Comparison of ENCODE assay signal across 17 cellular contexts in the genomic region with DNA sequence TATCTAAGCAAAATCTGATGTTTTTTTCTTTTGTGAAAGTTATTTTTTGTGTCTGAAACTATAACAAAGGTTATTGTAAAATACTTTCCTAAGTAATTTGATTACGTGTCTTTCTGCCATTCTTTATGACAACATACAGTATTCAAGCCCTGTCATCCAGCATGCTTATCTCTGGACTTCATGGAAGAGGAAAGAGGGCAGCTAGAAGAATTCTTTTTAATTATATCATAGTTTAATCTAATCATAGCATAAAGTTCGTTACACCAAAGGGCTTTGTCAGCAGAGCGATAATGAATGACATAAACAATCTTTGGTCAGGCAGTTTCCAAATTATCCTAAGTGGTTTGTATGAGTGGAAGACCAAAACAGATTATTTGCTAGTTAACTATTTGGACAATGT. TPM values are rescaled to one million over a fixed set of nuclear protein-coding genes. Genes with fewer than 3 reads are reported as not detected.
DNase-seq lines count a peak whose midpoint lies in the region; ATAC-seq and TF ChIP-seq lines count a peak whose summit lies in the region.
"Had no signal": no experiment of that assay in that cellular context is flagged by ENCODE, and none has a peak within 500 bp of the region (broad histone marks: within the 10 kb centered on the region; RNA-seq: fewer than 3 reads in every experiment).

No MANE protein-coding gene starts in this region.

- POLR2A ChIA-PET in activated CD4-positive, alpha-beta memory T cell treated with anti-CD3 and anti-CD28 coated beads, Interleukin-2, amount 10 ng/mL, durations not matched to agents 7 days and 5 days (lab: Charles Lee), result interaction anchor here (2.8 kb wide), 1 partner anchor 13 kb away, joined by 24 read pairs; the partner anchor contains the start of gene MED23

- no peaks in the 10 kb centered on the region for H3K9me3 Mint-ChIP-seq in activated T-helper 1 cell treated with anti-CD3 and anti-CD28 coated beads, Interleukin-12 subunit alpha, Interleukin-12 subunit beta, Interleukin-2, Interleukin-4 antibody, amounts not matched to agents 30 ng/mL and 10 ng/mL and 1 ng/mL, durations not matched to agents 14 hours and 24 hours and 36 hours
- no peaks in the 10 kb centered on the region for H3K9me3 Mint-ChIP-seq in natural killer cell treated with Interleukin-12 subunit alpha and Interleukin-12 subunit beta and Interleukin-15 and Interleukin-18, amount 100 ng/mL, for 72 hours
- H3K9me3 Mint-ChIP-seq in activated CD4-positive, alpha-beta memory T cell treated with anti-CD3 and anti-CD28 coated beads, Interleukin-2, amount 10 ng/mL, durations not matched to agents 7 days and 5 days, result no peaks in the 10 kb centered on the region
- H3K9me3 Mint-ChIP-seq in stimulated activated effector memory CD8-positive, alpha-beta T cell treated with anti-CD3 and anti-CD28 coated beads, Interleukin-12 subunit alpha, Interleukin-12 subunit beta, amount 100 ng/mL, for 72 hours, result no peaks in the 10 kb centered on the region
- H3K9me3 Mint-ChIP-seq: CD4-positive, CD25-positive, alpha-beta regulatory T cell; H9; HFFc6 had no signal

- intact Hi-C loops in activated T-helper 1 cell treated with anti-CD3 and anti-CD28 coated beads, Interleukin-12 subunit alpha, Interleukin-12 subunit beta, Interleukin-2, Interleukin-4 antibody, amounts not matched to agents 30 ng/mL and 10 ng/mL and 1 ng/mL, durations not matched to agents 14 hours and 24 hours and 36 hours (cut with micrococcal nuclease), result loop anchor here (1.0 kb wide), 2 partner anchors 12 to 48 kb away; partner anchors contain the start of gene MED23

- peak overlapping the region; percentile 86 for H3K27ac Mint-ChIP-seq in activated T-helper 1 cell treated with anti-CD3 and anti-CD28 coated beads, Interleukin-12 subunit alpha, Interleukin-12 subunit beta, Interleukin-2, Interleukin-4 antibody, amounts not matched to agents 30 ng/mL and 10 ng/mL and 1 ng/mL, durations not matched to agents 14 hours and 24 hours and 36 hours
- no peak overlapping the region for H3K27ac Mint-ChIP-seq in natural killer cell treated with Interleukin-12 subunit alpha and Interleukin-12 subunit beta and Interleukin-15 and Interleukin-18, amount 100 ng/mL, for 72 hours
- no peak overlapping the region for H3K27ac Mint-ChIP-seq in activated CD4-positive, alpha-beta memory T cell treated with anti-CD3 and anti-CD28 coated beads, Interleukin-2, amount 10 ng/mL, durations not matched to agents 7 days and 5 days
- H3K27ac Mint-ChIP-seq in stimulated activated effector memory CD8-positive, alpha-beta T cell treated with anti-CD3 and anti-CD28 coated beads, Interleukin-12 subunit alpha, Interleukin-12 subunit beta, amount 100 ng/mL, for 72 hours, result no peak overlapping the region
- H3K27ac Mint-ChIP-seq: CD4-positive, CD25-positive, alpha-beta regulatory T cell; H9; HFFc6 had no signal

- no peak for DNase-seq in GM20000 (ENCODE audit: low spot score)
- peak; percentile 82 for DNase-seq in OCI-M1 (lab: John Stamatoyannopoulos, UW)
- DNase-seq in activated T-helper 1 cell treated with anti-CD3 and anti-CD28 coated beads, Interleukin-12 subunit alpha, Interleukin-12 subunit beta, Interleukin-2, Interleukin-4 antibody, amounts not matched to agents 30 ng/mL and 10 ng/mL and 1 ng/mL, durations not matched to agents 14 hours and 24 hours and 36 hours (ENCODE audit: low spot score), result no peak
- DNase-seq in natural killer cell treated with Interleukin-12 subunit alpha and Interleukin-12 subunit beta and Interleukin-15 and Interleukin-18, amount 100 ng/mL, for 72 hours (ENCODE audit: low spot score), result no peak
- no peak for DNase-seq in activated CD4-positive, alpha-beta memory T cell treated with anti-CD3 and anti-CD28 coated beads, Interleukin-2, amount 10 ng/mL, durations not matched to agents 7 days and 5 days
- DNase-seq in stimulated activated effector memory CD8-positive, alpha-beta T cell treated with anti-CD3 and anti-CD28 coated beads, Interleukin-12 subunit alpha, Interleukin-12 subunit beta, amount 100 ng/mL, for 72 hours (ENCODE audit: low spot score in 2 of 2), result no peak
- DNase-seq: COR-L47; DMS79; GM23248; H9; HFFc6; NCI-H1048; NCI-H1417 treated with DMSO at 0.1 percent for 48 hours; NK-92 treated with Interleukin-12 subunit alpha and Interleukin-12 subunit beta, amount 100 ng/mL, for 24 hours; Right ventricle myocardium superior had no signal

- H3K36me3 Mint-ChIP-seq in activated T-helper 1 cell treated with anti-CD3 and anti-CD28 coated beads, Interleukin-12 subunit alpha, Interleukin-12 subunit beta, Interleukin-2, Interleukin-4 antibody, amounts not matched to agents 30 ng/mL and 10 ng/mL and 1 ng/mL, durations not matched to agents 14 hours and 24 hours and 36 hours (ENCODE audit: low read depth), result peaks cover 5% of the 10 kb centered on the region
- peaks cover 6% of the 10 kb centered on the region for H3K36me3 Mint-ChIP-seq in natural killer cell treated with Interleukin-12 subunit alpha and Interleukin-12 subunit beta and Interleukin-15 and Interleukin-18, amount 100 ng/mL, for 72 hours
- no peaks in the 10 kb centered on the region for H3K36me3 Mint-ChIP-seq in activated CD4-positive, alpha-beta memory T cell treated with anti-CD3 and anti-CD28 coated beads, Interleukin-2, amount 10 ng/mL, durations not matched to agents 7 days and 5 days (ENCODE audit: low read depth)
- H3K36me3 Mint-ChIP-seq in stimulated activated effector memory CD8-positive, alpha-beta T cell treated with anti-CD3 and anti-CD28 coated beads, Interleukin-12 subunit alpha, Interleukin-12 subunit beta, amount 100 ng/mL, for 72 hours, result no peaks in the 10 kb centered on the region
- H3K36me3 Mint-ChIP-seq: CD4-positive, CD25-positive, alpha-beta regulatory T cell had no signal

- TF ChIP-seq CTCF in GM20000 (IDR thresholded peaks at IDR 0.05; ENCODE audit: extremely low read depth, missing control alignments), result peak; percentile 1

- no peak overlapping the region for H3K4me3 Mint-ChIP-seq in activated T-helper 1 cell treated with anti-CD3 and anti-CD28 coated beads, Interleukin-12 subunit alpha, Interleukin-12 subunit beta, Interleukin-2, Interleukin-4 antibody, amounts not matched to agents 30 ng/mL and 10 ng/mL and 1 ng/mL, durations not matched to agents 14 hours and 24 hours and 36 hours
- peak overlapping the region; percentile 26 for H3K4me3 Mint-ChIP-seq in natural killer cell treated with Interleukin-12 subunit alpha and Interleukin-12 subunit beta and Interleukin-15 and Interleukin-18, amount 100 ng/mL, for 72 hours
- no peak overlapping the region for H3K4me3 Mint-ChIP-seq in activated CD4-positive, alpha-beta memory T cell treated with anti-CD3 and anti-CD28 coated beads, Interleukin-2, amount 10 ng/mL, durations not matched to agents 7 days and 5 days
- no peak overlapping the region for H3K4me3 Mint-ChIP-seq in stimulated activated effector memory CD8-positive, alpha-beta T cell treated with anti-CD3 and anti-CD28 coated beads, Interleukin-12 subunit alpha, Interleukin-12 subunit beta, amount 100 ng/mL, for 72 hours
- H3K4me3 Mint-ChIP-seq: CD4-positive, CD25-positive, alpha-beta regulatory T cell; H9; HFFc6 had no signal

- H3K4me1 Mint-ChIP-seq in activated T-helper 1 cell treated with anti-CD3 and anti-CD28 coated beads, Interleukin-12 subunit alpha, Interleukin-12 subunit beta, Interleukin-2, Interleukin-4 antibody, amounts not matched to agents 30 ng/mL and 10 ng/mL and 1 ng/mL, durations not matched to agents 14 hours and 24 hours and 36 hours (ENCODE audit: low read depth), result peaks cover 20% of the 10 kb centered on the region
- peaks cover 0 to 6% of the 10 kb centered on the region in 2 donors for H3K4me1 Mint-ChIP-seq in natural killer cell treated with Interleukin-12 subunit alpha and Interleukin-12 subunit beta and Interleukin-15 and Interleukin-18, amount 100 ng/mL, for 72 hours (ENCODE audit: low read depth in 2 of 2)
- H3K4me1 Mint-ChIP-seq in activated CD4-positive, alpha-beta memory T cell treated with anti-CD3 and anti-CD28 coated beads, Interleukin-2, amount 10 ng/mL, durations not matched to agents 7 days and 5 days, result no peaks in the 10 kb centered on the region
- peaks cover 8% of the 10 kb centered on the region for H3K4me1 Mint-ChIP-seq in stimulated activated effector memory CD8-positive, alpha-beta T cell treated with anti-CD3 and anti-CD28 coated beads, Interleukin-12 subunit alpha, Interleukin-12 subunit beta, amount 100 ng/mL, for 72 hours
- H3K4me1 Mint-ChIP-seq: CD4-positive, CD25-positive, alpha-beta regulatory T cell; H9 had no signal

- H3K27me3 Mint-ChIP-seq in activated T-helper 1 cell treated with anti-CD3 and anti-CD28 coated beads, Interleukin-12 subunit alpha, Interleukin-12 subunit beta, Interleukin-2, Interleukin-4 antibody, amounts not matched to agents 30 ng/mL and 10 ng/mL and 1 ng/mL, durations not matched to agents 14 hours and 24 hours and 36 hours (ENCODE audit: insufficient read depth), result peaks cover 5% of the 10 kb centered on the region
- H3K27me3 Mint-ChIP-seq in natural killer cell treated with Interleukin-12 subunit alpha and Interleukin-12 subunit beta and Interleukin-15 and Interleukin-18, amount 100 ng/mL, for 72 hours, result peaks cover 0 to 4% of the 10 kb centered on the region in 2 donors
- peaks cover 3% of the 10 kb centered on the region for H3K27me3 Mint-ChIP-seq in activated CD4-positive, alpha-beta memory T cell treated with anti-CD3 and anti-CD28 coated beads, Interleukin-2, amount 10 ng/mL, durations not matched to agents 7 days and 5 days

- CTCF ChIA-PET in activated CD4-positive, alpha-beta memory T cell treated with anti-CD3 and anti-CD28 coated beads, Interleukin-2, amount 10 ng/mL, durations not matched to agents 7 days and 5 days (lab: Charles Lee), result interaction anchor here (4.9 kb wide), 1 partner anchor 12 kb away, joined by 41 read pairs; the partner anchor contains the start of gene MED23

- ATAC-seq in natural killer cell treated with Interleukin-12 subunit alpha and Interleukin-12 subunit beta and Interleukin-15 and Interleukin-18, amount 100 ng/mL, for 72 hours, result no peak
- no peak for ATAC-seq in stimulated activated effector memory CD8-positive, alpha-beta T cell treated with anti-CD3 and anti-CD28 coated beads, Interleukin-12 subunit alpha, Interleukin-12 subunit beta, amount 100 ng/mL, for 72 hours
- no peak for ATAC-seq in HG02759 (IDR thresholded peaks at IDR 0.05; ENCODE audit: unreplicated experiment)

RNA-seq across cellular contexts. Expression of gene ENPP3, which starts 3.5 kb away (rescaled TPM):
- total RNA-seq in activated T-helper 1 cell treated with anti-CD3 and anti-CD28 coated beads, Interleukin-12 subunit alpha, Interleukin-12 subunit beta, Interleukin-2, Interleukin-4 antibody, amounts not matched to agents 30 ng/mL and 10 ng/mL and 1 ng/mL, durations not matched to agents 14 hours and 24 hours and 36 hours, result 5.7 and 6.6 TPM in 2 replicates
- 10 to 100 TPM in 1 of 2 donors, under 1 TPM in 1; 0.81 to 11.5 TPM for total RNA-seq in natural killer cell treated with Interleukin-12 subunit alpha and Interleukin-12 subunit beta and Interleukin-15 and Interleukin-18, amount 100 ng/mL, for 72 hours
- under 1 TPM; 0.38 to 0.45 TPM for total RNA-seq in activated CD4-positive, alpha-beta memory T cell treated with anti-CD3 and anti-CD28 coated beads, Interleukin-2, amount 10 ng/mL, durations not matched to agents 7 days and 5 days
- total RNA-seq: GM23248 had no signal

RNA-seq across cellular contexts. Expression of gene MED23, which starts 12.5 kb away (rescaled TPM):
- 34.0 and 36.3 TPM in 2 replicates for total RNA-seq in activated T-helper 1 cell treated with anti-CD3 and anti-CD28 coated beads, Interleukin-12 subunit alpha, Interleukin-12 subunit beta, Interleukin-2, Interleukin-4 antibody, amounts not matched to agents 30 ng/mL and 10 ng/mL and 1 ng/mL, durations not matched to agents 14 hours and 24 hours and 36 hours
- 10 to 100 TPM; 37.4 to 44.5 TPM for total RNA-seq in natural killer cell treated with Interleukin-12 subunit alpha and Interleukin-12 subunit beta and Interleukin-15 and Interleukin-18, amount 100 ng/mL, for 72 hours
- 10 to 100 TPM; 32.1 to 33.1 TPM for total RNA-seq in activated CD4-positive, alpha-beta memory T cell treated with anti-CD3 and anti-CD28 coated beads, Interleukin-2, amount 10 ng/mL, durations not matched to agents 7 days and 5 days
